39 cellular contexts compared by ENCODE assay signal in the genomic region with DNA sequence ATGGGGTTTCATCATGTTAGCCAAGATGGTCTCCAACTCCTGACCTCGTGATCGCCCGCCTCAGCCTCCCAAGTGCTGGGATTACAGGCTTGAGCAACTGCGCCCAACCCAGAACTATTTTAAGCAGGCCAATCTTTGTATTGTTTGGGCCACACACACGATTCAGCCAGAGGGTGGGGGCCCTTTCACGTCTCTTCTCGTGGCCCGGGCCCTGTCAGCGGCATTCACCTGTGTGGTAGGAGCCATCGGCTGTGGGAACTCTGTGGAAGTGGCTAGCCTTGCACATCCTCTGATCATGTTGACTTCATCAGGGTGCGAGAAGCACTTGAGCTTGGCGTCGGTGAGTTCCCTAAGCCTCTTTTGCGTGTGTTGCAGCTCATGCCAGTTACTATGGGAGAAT.
"Had no signal": no experiment of that assay in that cellular context is flagged by ENCODE, and none has a peak within 500 bp of the region (broad histone marks: within the 10 kb centered on the region; RNA-seq: fewer than 3 reads in every experiment).

No MANE protein-coding gene starts in this region.

- H3K9ac ChIP-seq: KMS-11 had no signal

- H3K9me3 ChIP-seq: Peyer's patch had no signal

- H3K4me2 ChIP-seq: KMS-11 had no signal

- H3K27ac ChIP-seq: brain microvascular endothelial cell, KMS-11, Peyer's patch, VCaP had no signal

- H3K4me3 Mint-ChIP-seq: activated B cell treated with CpG ODN at 0.5 μM for 24 hours; activated CD4-positive, alpha-beta memory T cell treated with anti-CD3 and anti-CD28 coated beads, Interleukin-2, amount 10 ng/mL, durations not matched to agents 7 days and 5 days; activated CD8-positive, alpha-beta memory T cell treated with anti-CD3 and anti-CD28 coated beads, Interleukin-2, amount 10 ng/mL, durations not matched to agents 7 days and 5 days; activated naive CD4-positive, alpha-beta T cell treated with anti-CD3 and anti-CD28 coated beads, Interleukin-2, amount 10 ng/mL, durations not matched to agents 7 days and 5 days; activated naive CD8-positive, alpha-beta T cell; activated naive CD8-positive, alpha-beta T cell treated with anti-CD3 and anti-CD28 coated beads, Interleukin-2, amount 50 U/mL, for 24 hours; central memory CD8-positive, alpha-beta T cell had no signal

- H3K27ac Mint-ChIP-seq: activated B cell treated with CpG ODN at 0.5 μM for 24 hours; activated CD4-positive, alpha-beta memory T cell treated with anti-CD3 and anti-CD28 coated beads, Interleukin-2, amount 10 ng/mL, durations not matched to agents 7 days and 5 days; activated CD8-positive, alpha-beta memory T cell treated with anti-CD3 and anti-CD28 coated beads, Interleukin-2, amount 10 ng/mL, durations not matched to agents 7 days and 5 days; activated naive CD4-positive, alpha-beta T cell treated with anti-CD3 and anti-CD28 coated beads, Interleukin-2, amount 10 ng/mL, durations not matched to agents 7 days and 5 days; activated naive CD8-positive, alpha-beta T cell; activated naive CD8-positive, alpha-beta T cell treated with anti-CD3 and anti-CD28 coated beads, Interleukin-2, amount 50 U/mL, for 24 hours had no signal

- H3K4me3 ChIP-seq: Peyer's patch had no signal

- H3K4me1 ChIP-seq: Peyer's patch had no signal

- H3K27me3 ChIP-seq: brain microvascular endothelial cell, Peyer's patch had no signal

- DNase-seq: activated B cell treated with CpG ODN at 0.5 μM for 24 hours; activated CD4-positive, alpha-beta memory T cell treated with anti-CD3 and anti-CD28 coated beads, Interleukin-2, amount 10 ng/mL, durations not matched to agents 7 days and 5 days; activated CD4-positive, alpha-beta T cell treated with anti-CD3 and anti-CD28 coated beads for 4 hours; activated CD4-positive, alpha-beta T cell treated with anti-CD3 and anti-CD28 coated beads, Interleukin-2, amount 50 U/mL, for 1 hour; activated CD4-positive, CD25-positive, alpha-beta regulatory T cell treated with anti-CD3 and anti-CD28 coated beads, Interleukin-2, amount 50 U/mL, for 72 hours; activated CD8-positive, alpha-beta memory T cell treated with anti-CD3 and anti-CD28 coated beads for 24 hours; activated CD8-positive, alpha-beta memory T cell treated with anti-CD3 and anti-CD28 coated beads, Interleukin-2, amount 10 ng/mL, durations not matched to agents 7 days and 5 days; activated CD8-positive, alpha-beta memory T cell treated with anti-CD3 and anti-CD28 coated beads, Interleukin-2, amount 50 U/mL, for 48 hours; activated effector memory CD4-positive, alpha-beta T cell treated with Interleukin-2 at 50 U/mL for 16 hours; activated naive CD4-positive, alpha-beta T cell treated with anti-CD3 and anti-CD28 coated beads, Interleukin-2, amount 10 ng/mL, durations not matched to agents 7 days and 5 days; activated naive CD8-positive, alpha-beta T cell treated with anti-CD3 and anti-CD28 coated beads, Interleukin-2, amount 50 U/mL, for 24 hours; activated T-cell treated with anti-CD3 and anti-CD28 coated beads, Interleukin-2, amount 50 U/mL, for 48 hours; anterior cingulate cortex; brain microvascular endothelial cell; MM.1S; MV-4-11; NCI-H1092; NCI-H1417; NCI-H146; NCI-H187; NCI-H2029 treated with DMSO at 0.1 percent for 48 hours; NCI-H2107; NCI-H2171; NCI-H510A; NCI-H526; NCI-H748 treated with DMSO at 0.1 percent for 48 hours; NK-92 treated with Interleukin-12 subunit alpha and Interleukin-12 subunit beta, amount 100 ng/mL, for 24 hours; PC-3; Peyer's patch; RPMI8226; SW 1271; T-helper 1 cell; T-helper 2 cell; T-helper 9 cell had no signal

- H3K4me1 Mint-ChIP-seq: activated B cell treated with CpG ODN at 0.5 μM for 24 hours; activated CD4-positive, alpha-beta memory T cell treated with anti-CD3 and anti-CD28 coated beads, Interleukin-2, amount 10 ng/mL, durations not matched to agents 7 days and 5 days; activated CD8-positive, alpha-beta memory T cell treated with anti-CD3 and anti-CD28 coated beads, Interleukin-2, amount 10 ng/mL, durations not matched to agents 7 days and 5 days; activated naive CD4-positive, alpha-beta T cell treated with anti-CD3 and anti-CD28 coated beads, Interleukin-2, amount 10 ng/mL, durations not matched to agents 7 days and 5 days; activated naive CD8-positive, alpha-beta T cell treated with anti-CD3 and anti-CD28 coated beads, Interleukin-2, amount 50 U/mL, for 24 hours; central memory CD8-positive, alpha-beta T cell had no signal

- H3K9me3 Mint-ChIP-seq: activated B cell treated with CpG ODN at 0.5 μM for 24 hours; activated naive CD8-positive, alpha-beta T cell treated with anti-CD3 and anti-CD28 coated beads, Interleukin-2, amount 50 U/mL, for 24 hours; central memory CD8-positive, alpha-beta T cell had no signal

- ATAC-seq: activated CD8-positive, alpha-beta memory T cell treated with anti-CD3 and anti-CD28 coated beads, Interleukin-2, amount 10 ng/mL, durations not matched to agents 7 days and 5 days; activated naive CD8-positive, alpha-beta T cell treated with anti-CD3 and anti-CD28 coated beads, Interleukin-2, amount 50 U/mL, for 24 hours; PC-3; Right ventricle myocardium inferior had no signal

- H3K27me3 Mint-ChIP-seq: activated B cell treated with CpG ODN at 0.5 μM for 24 hours; activated CD4-positive, alpha-beta memory T cell treated with anti-CD3 and anti-CD28 coated beads, Interleukin-2, amount 10 ng/mL, durations not matched to agents 7 days and 5 days; activated CD8-positive, alpha-beta memory T cell treated with anti-CD3 and anti-CD28 coated beads, Interleukin-2, amount 10 ng/mL, durations not matched to agents 7 days and 5 days; activated naive CD4-positive, alpha-beta T cell treated with anti-CD3 and anti-CD28 coated beads, Interleukin-2, amount 10 ng/mL, durations not matched to agents 7 days and 5 days; activated naive CD8-positive, alpha-beta T cell; activated naive CD8-positive, alpha-beta T cell treated with anti-CD3 and anti-CD28 coated beads, Interleukin-2, amount 50 U/mL, for 24 hours; central memory CD8-positive, alpha-beta T cell had no signal
